In genomic region chr2:230418341-230419016, GRCh38 we compare ENCODE assay signal across 9 cellular contexts. TPM values are rescaled to one million over a fixed set of nuclear protein-coding genes. Genes with fewer than 3 reads are reported as not detected.
DNase-seq lines count a peak whose midpoint lies in the region; ATAC-seq and TF ChIP-seq lines count a peak whose summit lies in the region.
"Had no signal": no experiment of that assay in that cellular context is flagged by ENCODE, and none has a peak within 500 bp of the region (broad histone marks: within the 10 kb centered on the region; RNA-seq: fewer than 3 reads in every experiment).

No MANE protein-coding gene starts in this region.

- no peak overlapping the region for H3K4me3 ChIP-seq in BLaER1
- peak overlapping the region; percentile 20; the same call in 1 of the 2 replicates for H3K4me3 ChIP-seq in IMR-90 (ENCODE audit: insufficient read depth, low read depth, low read length)
- peak overlapping the region; percentile 68 for H3K4me3 ChIP-seq in brain microvascular endothelial cell (ENCODE audit: low read depth, low read length)

- H3K18ac ChIP-seq in IMR-90 (ENCODE audit: low read depth, low read length): peak overlapping the region; percentile 50; the same call in 1 of the 2 replicates

- BruUV-seq in IMR-90 (replicated peaks; lab: Mats Ljungman, UMichigan): TSS peak; percentile 34

- H3K9me3 ChIP-seq in BLaER1 (no peaks in the 10 kb centered on the region), IMR-90 (ENCODE audit: control insufficient read depth, insufficient read depth, low read length) (no peaks in the 10 kb centered on the region)

- H2AFZ ChIP-seq in IMR-90 (replicated peaks; ENCODE audit: low read length, poor library complexity): no peak overlapping the region

- peak overlapping the region; percentile 49 for H2BK5ac ChIP-seq in IMR-90 (ENCODE audit: low read depth, low read length, poor library complexity, severe bottlenecking)

- intact Hi-C loops in IMR-90 (cut with micrococcal nuclease): loop anchor here (5.0 to 10.0 kb wide), 4 partner anchors 204 to 394 kb away; partner anchors contain the start of genes CAB39 and SP110

- POLR2A ChIA-PET in IMR-90 (lab: Charles Lee; ENCODE audit: unreplicated experiment): interaction anchor here (0.6 to 0.7 kb wide), 2 partner anchors 133 to 1209 kb away, joined by 3 read pairs; no protein-coding TSS in a partner anchor

- no peak for TF ChIP-seq POLR2A in IMR-90 (IDR thresholded peaks at IDR 0.05; ENCODE audit: low read depth, low read length)

- H3K27ac ChIP-seq in BLaER1 (no peak overlapping the region), IMR-90 (ENCODE audit: insufficient read depth, low read length) (peak overlapping the region; percentile 32; the same call in 1 of the 2 replicates), brain microvascular endothelial cell (peak overlapping the region; percentile 35)

- H3K4ac ChIP-seq in IMR-90 (ENCODE audit: low read depth, low read length): peak overlapping the region; percentile 66; the same call in 1 of the 2 replicates

- peak overlapping the region; percentile 89 for H3K4me2 ChIP-seq in BLaER1
- peak overlapping the region; percentile 89 for H3K4me2 ChIP-seq in IMR-90 (ENCODE audit: low read depth, low read length)

- H3K9me1 ChIP-seq in IMR-90 (ENCODE audit: insufficient read depth, low read length): peaks cover 7% of the 10 kb centered on the region

- H3K27me3 ChIP-seq in BLaER1 (no peaks in the 10 kb centered on the region), IMR-90 (ENCODE audit: control insufficient read depth, insufficient read depth, low read length) (no peaks in the 10 kb centered on the region), brain microvascular endothelial cell (replicated peaks) (no peaks in the 10 kb centered on the region)

- in situ Hi-C loops in IMR-90 (cut with MboI; ENCODE audit: low sequenced_read_pairs) (loop anchor here (25.0 kb wide), 1 partner anchor 394 kb away; no protein-coding TSS in a partner anchor), brain microvascular endothelial cell (cut with HindIII; ENCODE audit: low pct_ligation_motif_present, low sequenced_read_pairs) (no loop called here)

- peak overlapping the region; percentile 69 for H4K5ac ChIP-seq in IMR-90 (ENCODE audit: low read depth, low read length)

- no CpG with 5 or more reads among the region's 9 CpGs for WGBS in IMR-90 (ENCODE audit: extremely low coverage in 2 of 2, insufficient read length in 1 of 2), 2 experiments

- dilution Hi-C loops in IMR-90 (cut with HindIII; ENCODE audit: low sequenced_read_pairs, unreplicated experiment): no loop called here

- peak; percentile 9; the same call in 1 of the 2 replicates for ATAC-seq in IMR-90 (ENCODE audit: low read depth)
- ATAC-seq in HG03097 (IDR thresholded peaks at IDR 0.05; ENCODE audit: low FRiP score, unreplicated experiment): no peak

- peak overlapping the region; percentile 55; the same call in 1 of the 2 replicates for H4K91ac ChIP-seq in IMR-90 (ENCODE audit: insufficient read depth, low read depth, low read length)

- DNase-seq in IMR-90: peak; percentile 77
- peak; percentile 67 for DNase-seq in brain microvascular endothelial cell
- DNase-seq in myocyte (ENCODE audit: low read depth): peak; percentile 57
- no peak for DNase-seq in stimulated activated naive CD4-positive, alpha-beta T cell treated with Interleukin-2 at 50 U/mL for 16 hours (lab: John Stamatoyannopoulos, UW)
- DNase-seq in hypothalamus (lab: John Stamatoyannopoulos, UW): no peak
- no peak for DNase-seq in iPS-NIHi7 (ENCODE audit: extremely low spot score)
- DNase-seq: NCI-H524 treated with DMSO at 0.1 percent for 48 hours had no signal

- H2BK120ac ChIP-seq in IMR-90 (ENCODE audit: low read depth, low read length): peak overlapping the region; percentile 41; the same call in 1 of the 2 replicates

- H2BK15ac ChIP-seq in IMR-90 (ENCODE audit: low read depth, low read length): no peak overlapping the region; the same call in 2 of the 3 replicates

- TF ChIP-seq CTCF in IMR-90 (conservative IDR thresholded peaks at IDR 0.05; ENCODE audit: low read depth, low read length): no peak
- no peak for TF ChIP-seq CTCF in brain microvascular endothelial cell (IDR thresholded peaks at IDR 0.05; ENCODE audit: low read depth, low read length, missing control alignments)

- H3K23ac ChIP-seq in IMR-90 (ENCODE audit: low read depth, low read length): peak overlapping the region; percentile 49

- H2BK20ac ChIP-seq in IMR-90 (ENCODE audit: low read depth, low read length): 0 out of 2 replicates have a peak overlapping the region, but pooled peaks have one; percentile 43

- H4K20me1 ChIP-seq in BLaER1 (peaks cover 6% of the 10 kb centered on the region; the same call in 1 of the 2 replicates), IMR-90 (ENCODE audit: insufficient read depth, low read length) (peaks cover 6% of the 10 kb centered on the region; the same call in 1 of the 2 replicates)

- peak overlapping the region; percentile 57 for H2AK5ac ChIP-seq in IMR-90 (ENCODE audit: low read depth, low read length)

- TF ChIP-seq RAD21 in IMR-90 (IDR thresholded peaks at IDR 0.05; ENCODE audit: low read length): no peak

- H3K14ac ChIP-seq in IMR-90 (replicated peaks; ENCODE audit: low read depth, low read length): peak overlapping the region; percentile 83

- peaks cover 22 to 37% of the 10 kb centered on the region in 2 experiments for H3K79me1 ChIP-seq in IMR-90 (ENCODE audit: low read depth in 1 of 2, low read length in 2 of 2)

- H3K4me1 ChIP-seq in BLaER1 (peaks cover 36% of the 10 kb centered on the region), IMR-90 (ENCODE audit: control insufficient read depth, insufficient read depth, low read length) (peaks cover 8% of the 10 kb centered on the region)

- H3K9ac ChIP-seq in BLaER1 (no peak overlapping the region), IMR-90 (ENCODE audit: low read depth, low read length) (peak overlapping the region; percentile 25; the same call in 1 of the 2 replicates)

- CTCF ChIA-PET in IMR-90 (lab: Yijun Ruan, JAX): interaction anchor here (0.6 to 0.7 kb wide), 3 partner anchors 96 to 652 kb away, joined by 3 to 5 read pairs (median 3); no protein-coding TSS in a partner anchor

- peak overlapping the region; percentile 11; the same call in 1 of the 2 replicates for H3K56ac ChIP-seq in IMR-90 (ENCODE audit: extremely low read depth, insufficient read depth, low read length)

- H2AK9ac ChIP-seq in IMR-90 (replicated peaks; ENCODE audit: low read depth, low read length, poor library complexity): peak overlapping the region; percentile 83

- H4K8ac ChIP-seq in IMR-90 (ENCODE audit: low read depth in 2 of 2, low read length in 2 of 2): peak overlapping the region in 1 of 2 experiments; percentile 26; a peak in 1 of 4 replicates

- H3K36me3 ChIP-seq in BLaER1: peaks cover 17% of the 10 kb centered on the region
- no peaks in the 10 kb centered on the region for H3K36me3 ChIP-seq in IMR-90 (ENCODE audit: control insufficient read depth, insufficient read depth, low read length)
- peaks cover 6% of the 10 kb centered on the region for H3K36me3 ChIP-seq in brain microvascular endothelial cell (replicated peaks)

TF ChIP-seq in IMR-90, 13 proteins besides CTCF, POLR2A, EP300 and RAD21:
- TF ChIP-seq RFX5 (IDR thresholded peaks at IDR 0.05; ENCODE audit: low read depth, low read length): no peak
- no peak for TF ChIP-seq CHD1 (IDR thresholded peaks at IDR 0.05; ENCODE audit: low read depth, low read length)
- TF ChIP-seq BHLHE40 (IDR thresholded peaks at IDR 0.05; ENCODE audit: low read depth, low read length): peak; percentile 91
- peak; percentile 85; the same call in 1 of the 2 replicates for TF ChIP-seq MXI1 (IDR thresholded peaks at IDR 0.05; ENCODE audit: borderline replicate concordance, low read depth, low read length)
- TF ChIP-seq RCOR1 (IDR thresholded peaks at IDR 0.05; ENCODE audit: insufficient replicate concordance, low read length): no peak
- TF ChIP-seq MAFK (IDR thresholded peaks at IDR 0.05; ENCODE audit: low read depth, low read length): no peak
- no peak for TF ChIP-seq MAZ (IDR thresholded peaks at IDR 0.05; ENCODE audit: borderline replicate concordance, low read depth, low read length)
- peak; percentile 38; the same call in 1 of the 2 replicates for TF ChIP-seq FOS (IDR thresholded peaks at IDR 0.05; ENCODE audit: low read depth, low read length)
- no peak for TF ChIP-seq SMC3 (IDR thresholded peaks at IDR 0.05; ENCODE audit: low read depth, low read length)
- no peak for TF ChIP-seq CEBPB (IDR thresholded peaks at IDR 0.05; ENCODE audit: low read depth, low read length)
- TF ChIP-seq NFE2L2 (IDR thresholded peaks at IDR 0.05; ENCODE audit: low read depth, low read length): peak; percentile 31; the same call in 1 of the 2 replicates

RNA-seq across cellular contexts. Expression of gene SP100, which starts 2.5 kb away (rescaled TPM):
- total RNA-seq in IMR-90 (2012; rRNA removed) (69.0 and 82.5 TPM in 2 replicates), myocyte (55.3 and 92.6 TPM in 2 replicates)
- 42.5 and 50.6 TPM in 2 replicates for polyA plus RNA-seq in IMR-90 (2012; rRNA removed)
- polyA plus RNA-seq in IMR-90 (2012; cell fraction: cytosol; rRNA removed): 9.2 and 19.8 TPM in 2 replicates
- 5.2 and 60.9 TPM in 2 replicates for polyA plus RNA-seq in IMR-90 (2012; cell fraction: nucleus; rRNA removed; ENCODE audit: low replicate concordance)
- 31.1 TPM for polyA plus RNA-seq in myocyte (2012)

Comparison
In these comparisons a context has a peak if more than half of its experiments do, and no peak if none do; other contexts are left out.
1. DNase-seq: peak in IMR-90 (single experiment), brain microvascular endothelial cell (single experiment) and myocyte (single experiment); none in stimulated activated naive CD4-positive, alpha-beta T cell treated with Interleukin-2 at 50 U/mL for 16 hours (single experiment), hypothalamus (0 of 51) and iPS-NIHi7 (single experiment).